Comparison of ENCODE assay signal across 32 cellular contexts in genomic region chr3:42267878-42268277, GRCh38. TPM values are rescaled to one million over a fixed set of nuclear protein-coding genes. Genes with fewer than 3 reads are reported as not detected.
"Had no signal": no experiment of that assay in that cellular context is flagged by ENCODE, and none has a peak within 500 bp of the region (broad histone marks: within the 10 kb centered on the region; RNA-seq: fewer than 3 reads in every experiment).

No MANE protein-coding gene starts in this region.

- ATAC-seq: naive thymus-derived CD8-positive, alpha-beta T cell; natural killer cell treated with Interleukin-12 subunit alpha and Interleukin-12 subunit beta and Interleukin-15 and Interleukin-18, amount 100 ng/mL, for 72 hours; psoas muscle; right cardiac atrium; right lobe of liver; stimulated activated memory B cell treated with anti-CD40 and anti-IgM and Interleukin-4, amounts not matched to agents 10 μg/mL and 1 μg/mL and 100 μg/mL, for 72 hours; stimulated activated naive CD8-positive, alpha-beta T cell treated with anti-CD3 and anti-CD28 coated beads, Interleukin-15, amount 100 ng/mL, for 72 hours; stimulated activated naive CD8-positive, alpha-beta T cell treated with anti-CD3 and anti-CD28 coated beads, Interleukin-15, Interleukin-2, amounts not matched to agents 100 U/mL and 50 U/mL, for 24 hours had no signal

- H3K9me3 Mint-ChIP-seq: natural killer cell treated with Interleukin-12 subunit alpha and Interleukin-12 subunit beta and Interleukin-15 and Interleukin-18, amount 100 ng/mL, for 72 hours; neural crest cell had no signal

- H3K4me3 Mint-ChIP-seq: naive B cell; naive thymus-derived CD8-positive, alpha-beta T cell; natural killer cell treated with Interleukin-12 subunit alpha and Interleukin-12 subunit beta and Interleukin-15 and Interleukin-18, amount 100 ng/mL, for 72 hours; nephron progenitor cell; neural crest cell; stimulated activated memory B cell treated with anti-CD40 and anti-IgM and Interleukin-4, amounts not matched to agents 10 μg/mL and 1 μg/mL and 100 μg/mL, for 72 hours; stimulated activated naive CD8-positive, alpha-beta T cell treated with anti-CD3 and anti-CD28 coated beads, Interleukin-15, amount 100 ng/mL, for 72 hours had no signal

- H2AFZ ChIP-seq: parathyroid adenoma had no signal

- H3K4me1 Mint-ChIP-seq: nephron progenitor cell had no signal

- H3K27me3 ChIP-seq: ovary, testis, vagina had no signal

- H3K79me2 ChIP-seq: parathyroid adenoma had no signal

- H3K4me1 ChIP-seq: parathyroid adenoma, right lobe of liver, testis had no signal

- H3K27ac Mint-ChIP-seq: natural killer cell treated with Interleukin-12 subunit alpha and Interleukin-12 subunit beta and Interleukin-15 and Interleukin-18, amount 100 ng/mL, for 72 hours; nephron progenitor cell; progenitor cell of endocrine pancreas; stimulated activated memory B cell treated with anti-CD40 and anti-IgM and Interleukin-4, amounts not matched to agents 10 μg/mL and 1 μg/mL and 100 μg/mL, for 72 hours; stimulated activated naive CD8-positive, alpha-beta T cell treated with anti-CD3 and anti-CD28 coated beads, Interleukin-15, amount 100 ng/mL, for 72 hours had no signal

- H3K4me3 ChIP-seq: ovary, psoas muscle, right lobe of liver, sigmoid colon, suprapubic skin, testis, tibial artery, transverse colon, upper lobe of left lung, vagina had no signal

- H3K36me3 Mint-ChIP-seq: natural killer cell treated with Interleukin-12 subunit alpha and Interleukin-12 subunit beta and Interleukin-15 and Interleukin-18, amount 100 ng/mL, for 72 hours; stimulated activated memory B cell treated with anti-CD40 and anti-IgM and Interleukin-4, amounts not matched to agents 10 μg/mL and 1 μg/mL and 100 μg/mL, for 72 hours had no signal

- H3K9me3 ChIP-seq: neutrophil, psoas muscle, right lobe of liver, sigmoid colon, suprapubic skin, testis, tibial artery, transverse colon, vagina had no signal

- H3K27ac ChIP-seq: neutrophil, ovary, parathyroid adenoma, psoas muscle, right lobe of liver, sigmoid colon, suprapubic skin, testis, tibial artery, transverse colon, upper lobe of left lung, vagina had no signal

- DNase-seq: naive B cell; naive thymus-derived CD8-positive, alpha-beta T cell; nephron progenitor cell; nucleus accumbens; ovary; psoas muscle; right cardiac atrium; right lobe of liver; sigmoid colon; small intestine; stimulated activated CD4-positive, alpha-beta T cell treated with anti-CD3 and anti-CD28 coated beads, Interleukin-1b, Interleukin-23, amount 100 ng/mL, for 48 hours; stimulated activated CD4-positive, alpha-beta T cell treated with anti-CD3 and anti-CD28 coated beads, Interleukin-4, amount 100 ng/mL, for 1 hour; stimulated activated CD4-positive, alpha-beta T cell treated with anti-CD3 and anti-CD28 coated beads, Interleukin-4, amount 100 ng/mL, for 4 hours; stimulated activated CD8-positive, alpha-beta memory T cell treated with anti-CD3 and anti-CD28 coated beads, Interleukin-4, amount 100 ng/mL, for 48 hours; stimulated activated naive CD4-positive, alpha-beta T cell; stimulated activated naive CD8-positive, alpha-beta T cell treated with anti-CD3 and anti-CD28 coated beads, Interleukin-15, amount 100 ng/mL, for 72 hours; stimulated activated naive CD8-positive, alpha-beta T cell treated with anti-CD3 and anti-CD28 coated beads, Interleukin-15, Interleukin-2, amounts not matched to agents 100 U/mL and 50 U/mL, for 24 hours; substantia nigra; testis; tibial artery; transverse colon; upper lobe of left lung had no signal

- H3K36me3 ChIP-seq: neutrophil, ovary, right lobe of liver, sigmoid colon, suprapubic skin, tibial artery, transverse colon, upper lobe of left lung, vagina had no signal

- H3K9ac ChIP-seq: parathyroid adenoma had no signal

RNA-seq across cellular contexts. Expression of gene CCK, which starts 1.9 kb away (rescaled TPM):
- total RNA-seq: naive thymus-derived CD8-positive, alpha-beta T cell; natural killer cell treated with Interleukin-12 subunit alpha and Interleukin-12 subunit beta and Interleukin-15 and Interleukin-18, amount 100 ng/mL, for 72 hours; neural crest cell; osteoblast; ovary; psoas muscle; right cardiac atrium; right lobe of liver; ureter; vagina had no signal
- polyA plus RNA-seq: naive thymus-derived CD8-positive, alpha-beta T cell; ovary; right cardiac atrium had no signal
